ENCODE assay signal across 22 cellular contexts in genomic region chr12:32021346-32021773, GRCh38.
A peak's percentile ranks its signal among the peaks of the same experiment; 100 is the strongest.
DNase-seq lines count a peak whose midpoint lies in the region; ATAC-seq, FAIRE-seq and TF ChIP-seq lines count a peak whose summit lies in the region.
"Had no signal": no experiment of that assay in that cellular context is flagged by ENCODE, and none has a peak within 500 bp of the region (broad histone marks: within the 10 kb centered on the region; RNA-seq: fewer than 3 reads in every experiment).

No MANE protein-coding gene starts in this region.

- H3K4me1 Mint-ChIP-seq in activated CD8-positive, alpha-beta memory T cell treated with anti-CD3 and anti-CD28 coated beads, Interleukin-2, amount 10 ng/mL, durations not matched to agents 7 days and 5 days = peaks cover 34% of the 10 kb centered on the region
- H3K4me1 Mint-ChIP-seq in GM23338 (peaks cover 32% of the 10 kb centered on the region), progenitor cell of endocrine pancreas (ENCODE audit: low read depth) (peaks cover 4% of the 10 kb centered on the region), osteocyte (ENCODE audit: unreplicated experiment) (no peaks in the 10 kb centered on the region)

- no peak for FAIRE-seq in K562 (lab: Jason Lieb, UNC)
- FAIRE-seq: A204.1, D721Med, GM18507, H54 had no signal

- no peaks in the 10 kb centered on the region for H3K27me3 Mint-ChIP-seq in activated CD8-positive, alpha-beta memory T cell treated with anti-CD3 and anti-CD28 coated beads, Interleukin-2, amount 10 ng/mL, durations not matched to agents 7 days and 5 days
- H3K27me3 Mint-ChIP-seq in GM23338 (ENCODE audit: insufficient read depth, low read depth, poor library complexity) (peaks cover 17% of the 10 kb centered on the region), progenitor cell of endocrine pancreas (no peaks in the 10 kb centered on the region), osteocyte (ENCODE audit: unreplicated experiment) (peaks cover 7% of the 10 kb centered on the region)

- peak overlapping the region; percentile 20 for H3K27ac Mint-ChIP-seq in activated CD8-positive, alpha-beta memory T cell treated with anti-CD3 and anti-CD28 coated beads, Interleukin-2, amount 10 ng/mL, durations not matched to agents 7 days and 5 days
- H3K27ac Mint-ChIP-seq in GM23338 (no peak overlapping the region), progenitor cell of endocrine pancreas (peak overlapping the region; percentile 1), osteocyte (ENCODE audit: unreplicated experiment) (no peak overlapping the region)

- H3K36me3 Mint-ChIP-seq in activated CD8-positive, alpha-beta memory T cell treated with anti-CD3 and anti-CD28 coated beads, Interleukin-2, amount 10 ng/mL, durations not matched to agents 7 days and 5 days = peaks cover 16% of the 10 kb centered on the region
- peaks cover 20% of the 10 kb centered on the region for H3K36me3 Mint-ChIP-seq in GM23338 (ENCODE audit: low read depth)
- H3K36me3 Mint-ChIP-seq in progenitor cell of endocrine pancreas (ENCODE audit: insufficient read depth) = no peaks in the 10 kb centered on the region
- no peaks in the 10 kb centered on the region for H3K36me3 Mint-ChIP-seq in osteocyte (ENCODE audit: unreplicated experiment)

- ATAC-seq in activated CD8-positive, alpha-beta memory T cell treated with anti-CD3 and anti-CD28 coated beads, Interleukin-2, amount 10 ng/mL, durations not matched to agents 7 days and 5 days = no peak
- ATAC-seq in GM23338 (no peak), K562 (no peak), lower lobe of right lung (no peak)
- ATAC-seq: Right ventricle myocardium inferior had no signal

- no peak for TF ChIP-seq EP300 in K562 (IDR thresholded peaks at IDR 0.05; ENCODE audit: low read length)

- POLR2A ChIA-PET in K562 (lab: Yijun Ruan, JAX) = no interaction called here

- no peak for DNase-seq in activated CD8-positive, alpha-beta memory T cell treated with anti-CD3 and anti-CD28 coated beads, Interleukin-2, amount 10 ng/mL, durations not matched to agents 7 days and 5 days
- no peak for DNase-seq in activated CD8-positive, alpha-beta memory T cell treated with anti-CD3 and anti-CD28 coated beads for 24 hours
- DNase-seq in GM23338 (ENCODE audit: low spot score) = no peak
- DNase-seq in K562 (ENCODE audit: extremely low read depth in 1 of 4, low spot score in 3 of 4) = no peak
- DNase-seq in progenitor cell of endocrine pancreas (ENCODE audit: low spot score, unreplicated experiment) = no peak
- no peak for DNase-seq in lower lobe of right lung
- DNase-seq in osteocyte (ENCODE audit: extremely low spot score, unreplicated experiment) = no peak
- DNase-seq: DMS53, GDM1, MG63, NCI-H1417, NCI-H1694 treated with DMSO at 0.1 percent for 48 hours, NCI-H2081 treated with DMSO at 0.1 percent for 48 hours, NCI-H2171 treated with DMSO at 0.1 percent for 48 hours, NCI-H524 treated with DMSO at 0.1 percent for 48 hours, NCI-H82 had no signal

- H3K79me2 ChIP-seq in GM23338 (replicated peaks; ENCODE audit: insufficient read depth) (no peaks in the 10 kb centered on the region), K562 (ENCODE audit: control insufficient read depth, insufficient read depth, low read length) (no peaks in the 10 kb centered on the region)

- no peak overlapping the region for H3K4me3 Mint-ChIP-seq in activated CD8-positive, alpha-beta memory T cell treated with anti-CD3 and anti-CD28 coated beads, Interleukin-2, amount 10 ng/mL, durations not matched to agents 7 days and 5 days
- H3K4me3 Mint-ChIP-seq in GM23338 (no peak overlapping the region), progenitor cell of endocrine pancreas (ENCODE audit: low read depth) (no peak overlapping the region), osteocyte (ENCODE audit: unreplicated experiment) (no peak overlapping the region)

- no peak for TF ChIP-seq CTCF in GM23338 (conservative IDR thresholded peaks at IDR 0.05; ENCODE audit: low read depth in 2 of 2)
- TF ChIP-seq CTCF in K562 (IDR thresholded peaks at IDR 0.05 in 2 of 3, conservative IDR thresholded peaks at IDR 0.05 in 1 of 3; ENCODE audit: insufficient read depth in 2 of 3, low read depth in 1 of 3, low read length in 3 of 3) = no peak
- no peak for TF ChIP-seq CTCF in progenitor cell of endocrine pancreas (IDR thresholded peaks at IDR 0.05; ENCODE audit: unreplicated experiment)
- no peak for TF ChIP-seq CTCF in lower lobe of right lung (IDR thresholded peaks at IDR 0.05)
- TF ChIP-seq CTCF in osteocyte (IDR thresholded peaks at IDR 0.05) = no peak

- no peaks in the 10 kb centered on the region for H4K20me1 ChIP-seq in GM23338 (replicated peaks; ENCODE audit: insufficient read depth)
- no peaks in the 10 kb centered on the region for H4K20me1 ChIP-seq in K562 (replicated peaks; ENCODE audit: control insufficient read depth, insufficient read depth, low read length)

- H3K9ac ChIP-seq in K562 (ENCODE audit: insufficient read depth in 1 of 2, low read depth in 2 of 2, low read length in 2 of 2) = no peak overlapping the region

- intact Hi-C loops in K562 (cut with micrococcal nuclease) (no loop called here), lower lobe of right lung (cut with DNase I) (no loop called here)

- H3K9me3 ChIP-seq in K562 (replicated peaks; ENCODE audit: control insufficient read depth, insufficient read depth, low read depth, low read length) (no peaks in the 10 kb centered on the region; the same call in 1 of the 2 replicates), lower lobe of right lung (no peaks in the 10 kb centered on the region)
- H3K9me3 ChIP-seq: MG63 had no signal

- no peak for TF ChIP-seq POLR2A in K562 (conservative IDR thresholded peaks at IDR 0.05)

- no peaks in the 10 kb centered on the region for H3K9me2 ChIP-seq in GM23338 (ENCODE audit: insufficient read depth)

- 60% methylated on average over 2 of the region's 2 CpGs for WGBS in K562 (ENCODE audit: insufficient coverage, low coverage, missing lambda C conversion rate)

- H3K36me3 ChIP-seq in GM23338 (ENCODE audit: insufficient read depth) (no peaks in the 10 kb centered on the region), K562 (ENCODE audit: control insufficient read depth, insufficient read depth, low read length) (no peaks in the 10 kb centered on the region; the same call in 2 of the 3 replicates), lower lobe of right lung (no peaks in the 10 kb centered on the region)
- H3K36me3 ChIP-seq: MG63 had no signal

- H3K4me3 ChIP-seq in GM23338 (no peak overlapping the region), K562 (no peak overlapping the region), lower lobe of right lung (no peak overlapping the region)
- H3K4me3 ChIP-seq: MG63 had no signal

- H3K4me1 ChIP-seq in GM23338 (ENCODE audit: insufficient read depth) (peaks cover 30% of the 10 kb centered on the region), K562 (replicated peaks in 1 of 2; ENCODE audit: control insufficient read depth in 2 of 2, insufficient read depth in 2 of 2, low read length in 2 of 2) (peaks cover 9 to 27% of the 10 kb centered on the region in 2 experiments), lower lobe of right lung (no peaks in the 10 kb centered on the region)

- in situ Hi-C loops in K562 (cut with MboI) = no loop called here

- no peak overlapping the region for H2AFZ ChIP-seq in GM23338
- peak overlapping the region; percentile 77 for H2AFZ ChIP-seq in K562 (ENCODE audit: low read depth, low read length)

- H3K27me3 ChIP-seq in GM23338 (ENCODE audit: insufficient read depth) = no peaks in the 10 kb centered on the region
- H3K27me3 ChIP-seq in K562 (ENCODE audit: control insufficient read depth in 2 of 2, insufficient read depth in 2 of 2, low read length in 2 of 2) = no peaks in the 10 kb centered on the region
- no peaks in the 10 kb centered on the region for H3K27me3 ChIP-seq in lower lobe of right lung (ENCODE audit: low read depth)
- H3K27me3 ChIP-seq: MG63 had no signal

- no TSS peak for BruUV-seq in K562 (replicated peaks; lab: Mats Ljungman, UMichigan)

- no peaks in the 10 kb centered on the region for H3K9me1 ChIP-seq in K562 (ENCODE audit: control insufficient read depth, insufficient read depth, low read length)

- CTCF ChIA-PET in activated CD8-positive, alpha-beta memory T cell treated with anti-CD3 and anti-CD28 coated beads, Interleukin-2, amount 10 ng/mL, durations not matched to agents 7 days and 5 days (lab: Charles Lee) = no interaction called here
- CTCF ChIA-PET in K562 (lab: Yijun Ruan, JAX; ENCODE audit: low intra/inter-chr PET ratio) = no interaction called here

- peaks cover 3% of the 10 kb centered on the region for H3K9me3 Mint-ChIP-seq in activated CD8-positive, alpha-beta memory T cell treated with anti-CD3 and anti-CD28 coated beads, Interleukin-2, amount 10 ng/mL, durations not matched to agents 7 days and 5 days (ENCODE audit: low read depth)
- H3K9me3 Mint-ChIP-seq in GM23338 (peaks cover 26% of the 10 kb centered on the region), progenitor cell of endocrine pancreas (ENCODE audit: low read depth) (peaks cover 4% of the 10 kb centered on the region), osteocyte (ENCODE audit: unreplicated experiment) (no peaks in the 10 kb centered on the region)

- H3K27ac ChIP-seq in GM23338 (ENCODE audit: low read depth) = peak overlapping the region; percentile 81
- peak overlapping the region; percentile 90 for H3K27ac ChIP-seq in K562 (ENCODE audit: extremely low read depth, low read depth, low read length)
- H3K27ac ChIP-seq in lower lobe of right lung = no peak overlapping the region
- H3K27ac ChIP-seq: C4-2B had no signal

- H3F3A ChIP-seq in GM23338 (replicated peaks; ENCODE audit: low read depth) = peaks cover 18% of the 10 kb centered on the region

- H3K4me2 ChIP-seq in GM23338 (no peak overlapping the region), K562 (ENCODE audit: insufficient read depth, low read length) (0 out of 2 replicates have a peak overlapping the region, but pooled peaks have one; percentile 15)

- TF ChIP-seq RAD21 in K562 (CRISPR knock-in tag; conservative IDR thresholded peaks at IDR 0.05 in 1 of 2, IDR thresholded peaks at IDR 0.05 in 1 of 2) = 0 out of 4 replicates have a peak, but pooled peaks of 1 of the 2 experiments have one; percentile 28

TF ChIP-seq in GM23338, 12 proteins besides CTCF, POLR2A, EP300 and RAD21 (continues in another document):
- TF ChIP-seq ZNF331 (CRISPR knock-in tag; IDR thresholded peaks at IDR 0.05; ENCODE audit: low read depth) = no peak

TF ChIP-seq in K562, 482 proteins besides CTCF, POLR2A, EP300 and RAD21 (continues in another document):
- peak; percentile 91 for TF ChIP-seq ZBTB34 (CRISPR knock-in tag; IDR thresholded peaks at IDR 0.05)

Comparison
In these comparisons a context has a peak if more than half of its experiments do, and no peak if none do; other contexts are left out.
1. H3K27ac Mint-ChIP-seq: peak in activated CD8-positive, alpha-beta memory T cell treated with anti-CD3 and anti-CD28 coated beads, Interleukin-2, amount 10 ng/mL, durations not matched to agents 7 days and 5 days (single experiment) and progenitor cell of endocrine pancreas (single experiment); none in GM23338 (single experiment) and osteocyte (single experiment).